ENCODE assay signal across 9 cellular contexts in the genomic region with DNA sequence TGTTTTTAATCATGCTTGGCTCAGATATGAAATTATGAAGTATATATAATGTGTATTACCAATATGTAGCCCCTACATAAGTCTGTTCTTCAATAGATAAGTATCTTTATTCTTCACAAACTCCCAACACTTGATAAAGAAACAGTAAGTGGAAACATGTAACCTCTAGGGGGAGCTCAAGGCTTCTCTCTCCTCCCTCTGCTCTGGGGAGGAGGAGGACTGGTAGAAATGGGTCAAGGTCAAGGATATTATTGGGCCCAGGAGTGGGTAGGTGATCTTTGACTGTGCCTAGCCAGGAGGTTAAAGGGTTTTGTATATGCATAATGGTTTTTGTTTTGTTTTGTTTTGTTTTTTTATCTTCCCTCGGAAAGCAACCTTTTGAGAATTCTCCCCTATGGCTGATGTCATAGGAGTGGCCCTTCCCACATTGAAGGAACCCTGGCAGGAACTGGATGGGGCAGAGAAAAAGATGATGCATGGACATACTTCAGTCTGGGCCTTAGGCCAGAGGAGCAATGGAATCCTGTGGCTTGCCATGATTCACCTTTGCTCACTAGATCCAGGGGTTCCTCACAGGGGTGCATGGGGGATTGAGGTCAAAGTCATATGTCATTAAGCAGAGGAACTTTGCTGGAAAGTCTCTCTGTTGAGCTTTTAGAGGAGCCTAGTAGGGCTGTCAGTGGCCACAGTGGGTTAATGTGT.
DNase-seq lines count a peak whose midpoint lies in the region; ATAC-seq and TF ChIP-seq lines count a peak whose summit lies in the region.
"Had no signal": no experiment of that assay in that cellular context is flagged by ENCODE, and none has a peak within 500 bp of the region (broad histone marks: within the 10 kb centered on the region; RNA-seq: fewer than 3 reads in every experiment).

No MANE protein-coding gene starts in this region.

- H2AFZ ChIP-seq in fibroblast of lung (ENCODE audit: low read length), result no peak overlapping the region

- no peak overlapping the region for H3K4me3 ChIP-seq in MG63
- no peak overlapping the region for H3K4me3 ChIP-seq in fibroblast of lung (replicated peaks in 1 of 4; ENCODE audit: control extremely low read depth in 1 of 4, insufficient read depth in 1 of 4, low read depth in 3 of 4, low read length in 4 of 4)
- H3K4me3 ChIP-seq in psoas muscle, result no peak overlapping the region
- no peak overlapping the region for H3K4me3 ChIP-seq in effector memory CD4-positive, alpha-beta T cell (ENCODE audit: insufficient read depth, low read depth, low read length, poor library complexity, severe bottlenecking)

- intact Hi-C loops in psoas muscle (cut with DNase I), result no loop called here

- TF ChIP-seq CTCF in fibroblast of lung (conservative IDR thresholded peaks at IDR 0.05 in 1 of 2, IDR thresholded peaks at IDR 0.05 in 1 of 2; ENCODE audit: low read depth in 1 of 2, low read length in 2 of 2) (peak; percentile 24 to 40), psoas muscle (IDR thresholded peaks at IDR 0.05) (peak; percentile 50)

- no peaks in the 10 kb centered on the region for H3K36me3 ChIP-seq in MG63
- H3K36me3 ChIP-seq in fibroblast of lung (ENCODE audit: control insufficient read depth, insufficient read depth, low read length), result no peaks in the 10 kb centered on the region
- H3K36me3 ChIP-seq in psoas muscle (ENCODE audit: insufficient read depth in 1 of 2, low read depth in 1 of 2), result no peaks in the 10 kb centered on the region
- no peaks in the 10 kb centered on the region for H3K36me3 ChIP-seq in effector memory CD4-positive, alpha-beta T cell (ENCODE audit: control insufficient read depth, insufficient read depth, low read length)

- H3K27me3 ChIP-seq in MG63, result no peaks in the 10 kb centered on the region
- no peaks in the 10 kb centered on the region for H3K27me3 ChIP-seq in fibroblast of lung (ENCODE audit: control insufficient read depth, insufficient read depth, low read length)
- peaks cover 0 to 22% (median 0%) of the 10 kb centered on the region in 3 donors for H3K27me3 ChIP-seq in psoas muscle (ENCODE audit: insufficient read depth in 3 of 3, low read length in 2 of 3)
- no peaks in the 10 kb centered on the region for H3K27me3 ChIP-seq in effector memory CD4-positive, alpha-beta T cell (replicated peaks; ENCODE audit: control insufficient read depth, insufficient read depth, low read length, poor library complexity, severe bottlenecking)

- ATAC-seq in psoas muscle, result peak in 1 of 4 donors; percentile 57
- no peak for ATAC-seq in HG03045 (IDR thresholded peaks at IDR 0.05; ENCODE audit: unreplicated experiment)
- ATAC-seq: effector memory CD8-positive, alpha-beta T cell had no signal

- peak; percentile 19 for DNase-seq in stimulated activated CD4-positive, alpha-beta T cell treated with anti-CD3 and anti-CD28 coated beads, Interleukin-2, amount 100 ng/mL, for 4 hours (ENCODE audit: low read depth)
- no peak for DNase-seq in stimulated activated CD4-positive, alpha-beta T cell treated with anti-CD3 and anti-CD28 coated beads, Interleukin-2, amount 100 ng/mL, for 24 hours
- DNase-seq in MG63, result peak; percentile 77
- peak; percentile 25 for DNase-seq in SW480 (ENCODE audit: low spot score)
- peak; percentile 25 to 75 for DNase-seq in fibroblast of lung (ENCODE audit: low read depth in 2 of 2)
- DNase-seq in psoas muscle, result no peak
- no peak for DNase-seq in effector memory CD4-positive, alpha-beta T cell

- no peaks in the 10 kb centered on the region for H3K9me3 ChIP-seq in MG63
- H3K9me3 ChIP-seq in fibroblast of lung (ENCODE audit: control insufficient read depth, insufficient read depth, low read depth, low read length), result no peaks in the 10 kb centered on the region
- H3K9me3 ChIP-seq in psoas muscle, result no peaks in the 10 kb centered on the region
- no peaks in the 10 kb centered on the region for H3K9me3 ChIP-seq in effector memory CD4-positive, alpha-beta T cell (ENCODE audit: control insufficient read depth, low read length)

- no peaks in the 10 kb centered on the region for H3K4me1 ChIP-seq in fibroblast of lung (ENCODE audit: control insufficient read depth, extremely low read depth, insufficient read depth, low read length)
- H3K4me1 ChIP-seq in psoas muscle, result no peaks in the 10 kb centered on the region
- no peaks in the 10 kb centered on the region for H3K4me1 ChIP-seq in effector memory CD4-positive, alpha-beta T cell (ENCODE audit: control insufficient read depth, insufficient read depth, low read length, poor library complexity, severe bottlenecking)

- no peaks in the 10 kb centered on the region for H3K79me2 ChIP-seq in fibroblast of lung (ENCODE audit: control insufficient read depth, insufficient read depth, low read length)

- H4K20me1 ChIP-seq in fibroblast of lung (ENCODE audit: control insufficient read depth, extremely low read depth, insufficient read depth, low read length), result no peaks in the 10 kb centered on the region

- H3K27ac ChIP-seq in fibroblast of lung (ENCODE audit: insufficient read depth, low read length) (no peak overlapping the region), psoas muscle (no peak overlapping the region)
- H3K27ac ChIP-seq in effector memory CD4-positive, alpha-beta T cell (ENCODE audit: insufficient read depth, low read length, poor library complexity, severe bottlenecking), result no peak overlapping the region

- no peak overlapping the region for H3K4me2 ChIP-seq in fibroblast of lung (ENCODE audit: extremely low read depth, insufficient read depth, low read length)

- H3K9ac ChIP-seq in fibroblast of lung (ENCODE audit: insufficient read depth, low read length), result no peak overlapping the region

- 55 to 94% (median 86%) methylated on average over 1 of the region's 1 CpG for WGBS in psoas muscle, 3 donors

Comparison
In these comparisons a context has a peak if more than half of its experiments do, and no peak if none do; other contexts are left out.
1. DNase-seq: peak in stimulated activated CD4-positive, alpha-beta T cell treated with anti-CD3 and anti-CD28 coated beads, Interleukin-2, amount 100 ng/mL, for 4 hours (single experiment), MG63 (single experiment), SW480 (single experiment) and fibroblast of lung (2 of 2); none in stimulated activated CD4-positive, alpha-beta T cell treated with anti-CD3 and anti-CD28 coated beads, Interleukin-2, amount 100 ng/mL, for 24 hours (0 of 2), psoas muscle (0 of 2) and effector memory CD4-positive, alpha-beta T cell (0 of 3).